ENCODE assay signal across 1 cellular context in the genomic region with DNA sequence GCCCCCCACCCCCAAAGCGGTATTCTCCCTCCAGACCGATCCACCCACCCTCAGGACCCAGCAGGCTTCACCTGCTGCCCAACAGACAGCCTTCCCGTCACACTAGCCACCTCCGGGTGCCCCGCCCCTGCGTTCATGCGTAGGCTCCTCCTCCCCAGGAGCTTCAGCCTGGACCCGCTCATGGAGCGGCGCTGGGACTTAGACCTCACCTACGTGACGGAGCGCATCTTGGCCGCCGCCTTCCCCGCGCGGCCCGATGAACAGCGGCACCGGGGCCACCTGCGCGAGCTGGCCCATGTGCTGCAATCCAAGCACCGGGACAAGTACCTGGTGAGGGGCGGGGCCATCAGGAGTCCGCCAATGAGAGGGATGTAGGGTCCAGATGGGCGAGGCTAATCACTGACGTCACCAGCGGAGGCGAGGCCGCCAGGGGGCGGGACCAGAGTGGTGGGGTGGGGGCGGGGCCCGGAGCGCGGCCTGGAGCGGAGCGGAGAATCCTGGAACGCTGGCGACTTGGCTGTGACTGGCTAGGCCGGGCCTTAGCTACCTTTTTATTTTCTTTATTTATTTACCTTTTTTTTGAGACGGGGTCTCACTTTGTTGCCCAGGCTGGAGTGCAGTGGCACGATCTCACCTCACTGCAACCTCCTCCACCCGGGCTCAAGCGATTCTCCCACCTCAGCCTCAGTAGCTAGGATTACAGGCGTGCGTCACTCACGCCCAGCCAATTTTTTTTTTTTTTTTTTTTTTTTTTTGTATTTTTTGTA.
A peak's percentile ranks its signal among the peaks of the same experiment; 100 is the strongest.
TF ChIP-seq lines count a peak whose summit lies in the region.

No MANE protein-coding gene starts in this region.

TF ChIP-seq in GM12878, 131 proteins besides CTCF, POLR2A, EP300 and RAD21 (continued from another document):
- TF ChIP-seq, protein P1, sequence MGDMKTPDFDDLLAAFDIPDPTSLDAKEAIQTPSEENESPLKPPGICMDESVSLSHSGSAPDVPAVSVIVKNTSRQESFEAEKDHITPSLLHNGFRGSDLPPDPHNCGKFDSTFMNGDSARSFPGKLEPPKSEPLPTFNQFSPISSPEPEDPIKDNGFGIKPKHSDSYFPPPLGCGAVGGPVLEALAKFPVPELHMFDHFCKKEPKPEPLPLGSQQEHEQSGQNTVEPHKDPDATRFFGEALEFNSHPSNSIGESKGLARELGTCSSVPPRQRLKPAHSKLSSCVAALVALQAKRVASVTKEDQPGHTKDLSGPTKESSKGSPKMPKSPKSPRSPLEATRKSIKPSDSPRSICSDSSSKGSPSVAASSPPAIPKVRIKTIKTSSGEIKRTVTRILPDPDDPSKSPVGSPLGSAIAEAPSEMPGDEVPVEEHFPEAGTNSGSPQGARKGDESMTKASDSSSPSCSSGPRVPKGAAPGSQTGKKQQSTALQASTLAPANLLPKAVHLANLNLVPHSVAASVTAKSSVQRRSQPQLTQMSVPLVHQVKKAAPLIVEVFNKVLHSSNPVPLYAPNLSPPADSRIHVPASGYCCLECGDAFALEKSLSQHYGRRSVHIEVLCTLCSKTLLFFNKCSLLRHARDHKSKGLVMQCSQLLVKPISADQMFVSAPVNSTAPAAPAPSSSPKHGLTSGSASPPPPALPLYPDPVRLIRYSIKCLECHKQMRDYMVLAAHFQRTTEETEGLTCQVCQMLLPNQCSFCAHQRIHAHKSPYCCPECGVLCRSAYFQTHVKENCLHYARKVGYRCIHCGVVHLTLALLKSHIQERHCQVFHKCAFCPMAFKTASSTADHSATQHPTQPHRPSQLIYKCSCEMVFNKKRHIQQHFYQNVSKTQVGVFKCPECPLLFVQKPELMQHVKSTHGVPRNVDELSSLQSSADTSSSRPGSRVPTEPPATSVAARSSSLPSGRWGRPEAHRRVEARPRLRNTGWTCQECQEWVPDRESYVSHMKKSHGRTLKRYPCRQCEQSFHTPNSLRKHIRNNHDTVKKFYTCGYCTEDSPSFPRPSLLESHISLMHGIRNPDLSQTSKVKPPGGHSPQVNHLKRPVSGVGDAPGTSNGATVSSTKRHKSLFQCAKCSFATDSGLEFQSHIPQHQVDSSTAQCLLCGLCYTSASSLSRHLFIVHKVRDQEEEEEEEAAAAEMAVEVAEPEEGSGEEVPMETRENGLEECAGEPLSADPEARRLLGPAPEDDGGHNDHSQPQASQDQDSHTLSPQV (IDR thresholded peaks at IDR 0.05), result no peak
- TF ChIP-seq PAX5 (IDR thresholded peaks at IDR 0.05; ENCODE audit: borderline replicate concordance, low read depth, low read length) (0 out of 2 replicates have a peak, but pooled peaks have one; percentile 11), BMI1 (IDR thresholded peaks at IDR 0.05; ENCODE audit: borderline replicate concordance) (no peak), SP1 (IDR thresholded peaks at IDR 0.05; ENCODE audit: low read depth, low read length) (no peak), BACH1 (IDR thresholded peaks at IDR 0.05; ENCODE audit: borderline replicate concordance) (no peak), SREBF2 (IDR thresholded peaks at IDR 0.05; ENCODE audit: low read length) (no peak), MTA3 (IDR thresholded peaks at IDR 0.05; ENCODE audit: borderline replicate concordance, low read length) (no peak), IKZF1 (conservative IDR thresholded peaks at IDR 0.05) (0 out of 2 replicates have a peak, but pooled peaks have one; percentile 19), TCF3 (IDR thresholded peaks at IDR 0.05; ENCODE audit: borderline replicate concordance, insufficient read depth, low read depth, low read length) (no peak), GABPA (IDR thresholded peaks at IDR 0.05; ENCODE audit: low read depth) (no peak), CREB1 (IDR thresholded peaks at IDR 0.05; ENCODE audit: low read depth) (peak; percentile 83), NBN (IDR thresholded peaks at IDR 0.05) (0 out of 2 replicates have a peak, but pooled peaks have one; percentile 25), RCOR1 (conservative IDR thresholded peaks at IDR 0.05; ENCODE audit: low read depth, low read length) (no peak), EED (IDR thresholded peaks at IDR 0.05; ENCODE audit: low read depth) (no peak), SUPT20H (IDR thresholded peaks at IDR 0.05; ENCODE audit: borderline replicate concordance, control insufficient read depth, low read depth, low read length) (no peak), NRF1 (conservative IDR thresholded peaks at IDR 0.05; ENCODE audit: low read depth, low read length) (0 out of 2 replicates have a peak, but pooled peaks have one; percentile 7), FOXK2 (IDR thresholded peaks at IDR 0.05) (no peak), JUNB (IDR thresholded peaks at IDR 0.05) (no peak), GATAD2B (conservative IDR thresholded peaks at IDR 0.05; ENCODE audit: low read depth) (0 out of 2 replicates have a peak, but pooled peaks have one; percentile 18), EGR1 (IDR thresholded peaks at IDR 0.05; ENCODE audit: borderline replicate concordance in 1 of 2, low read depth in 2 of 2, low read length in 2 of 2) (peak in 1 of 2 experiments; percentile 19; a peak in 1 of 3 replicates), NR2C2 (IDR thresholded peaks at IDR 0.05; ENCODE audit: borderline replicate concordance, control insufficient read depth, insufficient read length, low read depth) (no peak), NR2C1 (IDR thresholded peaks at IDR 0.05) (no peak), ZNF24 (IDR thresholded peaks at IDR 0.05) (no peak), TCF12 (IDR thresholded peaks at IDR 0.05; ENCODE audit: low read depth, low read length) (0 out of 2 replicates have a peak, but pooled peaks have one; percentile 2), YY1 (IDR thresholded peaks at IDR 0.05; ENCODE audit: low read depth, low read length) (no peak), CREM (IDR thresholded peaks at IDR 0.05; ENCODE audit: low read depth) (peak; percentile 47; the same call in 1 of the 2 replicates), TAF1 (IDR thresholded peaks at IDR 0.05; ENCODE audit: borderline replicate concordance, low read depth, low read length) (no peak), HDAC2 (IDR thresholded peaks at IDR 0.05) (no peak)
- TF ChIP-seq, protein P2, sequence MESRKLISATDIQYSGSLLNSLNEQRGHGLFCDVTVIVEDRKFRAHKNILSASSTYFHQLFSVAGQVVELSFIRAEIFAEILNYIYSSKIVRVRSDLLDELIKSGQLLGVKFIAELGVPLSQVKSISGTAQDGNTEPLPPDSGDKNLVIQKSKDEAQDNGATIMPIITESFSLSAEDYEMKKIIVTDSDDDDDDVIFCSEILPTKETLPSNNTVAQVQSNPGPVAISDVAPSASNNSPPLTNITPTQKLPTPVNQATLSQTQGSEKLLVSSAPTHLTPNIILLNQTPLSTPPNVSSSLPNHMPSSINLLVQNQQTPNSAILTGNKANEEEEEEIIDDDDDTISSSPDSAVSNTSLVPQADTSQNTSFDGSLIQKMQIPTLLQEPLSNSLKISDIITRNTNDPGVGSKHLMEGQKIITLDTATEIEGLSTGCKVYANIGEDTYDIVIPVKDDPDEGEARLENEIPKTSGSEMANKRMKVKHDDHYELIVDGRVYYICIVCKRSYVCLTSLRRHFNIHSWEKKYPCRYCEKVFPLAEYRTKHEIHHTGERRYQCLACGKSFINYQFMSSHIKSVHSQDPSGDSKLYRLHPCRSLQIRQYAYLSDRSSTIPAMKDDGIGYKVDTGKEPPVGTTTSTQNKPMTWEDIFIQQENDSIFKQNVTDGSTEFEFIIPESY (IDR thresholded peaks at IDR 0.05), result no peak
- TF ChIP-seq, protein P3, sequence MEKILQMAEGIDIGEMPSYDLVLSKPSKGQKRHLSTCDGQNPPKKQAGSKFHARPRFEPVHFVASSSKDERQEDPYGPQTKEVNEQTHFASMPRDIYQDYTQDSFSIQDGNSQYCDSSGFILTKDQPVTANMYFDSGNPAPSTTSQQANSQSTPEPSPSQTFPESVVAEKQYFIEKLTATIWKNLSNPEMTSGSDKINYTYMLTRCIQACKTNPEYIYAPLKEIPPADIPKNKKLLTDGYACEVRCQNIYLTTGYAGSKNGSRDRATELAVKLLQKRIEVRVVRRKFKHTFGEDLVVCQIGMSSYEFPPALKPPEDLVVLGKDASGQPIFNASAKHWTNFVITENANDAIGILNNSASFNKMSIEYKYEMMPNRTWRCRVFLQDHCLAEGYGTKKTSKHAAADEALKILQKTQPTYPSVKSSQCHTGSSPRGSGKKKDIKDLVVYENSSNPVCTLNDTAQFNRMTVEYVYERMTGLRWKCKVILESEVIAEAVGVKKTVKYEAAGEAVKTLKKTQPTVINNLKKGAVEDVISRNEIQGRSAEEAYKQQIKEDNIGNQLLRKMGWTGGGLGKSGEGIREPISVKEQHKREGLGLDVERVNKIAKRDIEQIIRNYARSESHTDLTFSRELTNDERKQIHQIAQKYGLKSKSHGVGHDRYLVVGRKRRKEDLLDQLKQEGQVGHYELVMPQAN (conservative IDR thresholded peaks at IDR 0.05), result no peak
- TF ChIP-seq, protein P4, sequence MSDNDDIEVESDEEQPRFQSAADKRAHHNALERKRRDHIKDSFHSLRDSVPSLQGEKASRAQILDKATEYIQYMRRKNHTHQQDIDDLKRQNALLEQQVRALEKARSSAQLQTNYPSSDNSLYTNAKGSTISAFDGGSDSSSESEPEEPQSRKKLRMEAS (IDR thresholded peaks at IDR 0.05; ENCODE audit: low read depth, low read length), result 0 out of 2 replicates have a peak, but pooled peaks have one; percentile 18
- TF ChIP-seq, protein P5, sequence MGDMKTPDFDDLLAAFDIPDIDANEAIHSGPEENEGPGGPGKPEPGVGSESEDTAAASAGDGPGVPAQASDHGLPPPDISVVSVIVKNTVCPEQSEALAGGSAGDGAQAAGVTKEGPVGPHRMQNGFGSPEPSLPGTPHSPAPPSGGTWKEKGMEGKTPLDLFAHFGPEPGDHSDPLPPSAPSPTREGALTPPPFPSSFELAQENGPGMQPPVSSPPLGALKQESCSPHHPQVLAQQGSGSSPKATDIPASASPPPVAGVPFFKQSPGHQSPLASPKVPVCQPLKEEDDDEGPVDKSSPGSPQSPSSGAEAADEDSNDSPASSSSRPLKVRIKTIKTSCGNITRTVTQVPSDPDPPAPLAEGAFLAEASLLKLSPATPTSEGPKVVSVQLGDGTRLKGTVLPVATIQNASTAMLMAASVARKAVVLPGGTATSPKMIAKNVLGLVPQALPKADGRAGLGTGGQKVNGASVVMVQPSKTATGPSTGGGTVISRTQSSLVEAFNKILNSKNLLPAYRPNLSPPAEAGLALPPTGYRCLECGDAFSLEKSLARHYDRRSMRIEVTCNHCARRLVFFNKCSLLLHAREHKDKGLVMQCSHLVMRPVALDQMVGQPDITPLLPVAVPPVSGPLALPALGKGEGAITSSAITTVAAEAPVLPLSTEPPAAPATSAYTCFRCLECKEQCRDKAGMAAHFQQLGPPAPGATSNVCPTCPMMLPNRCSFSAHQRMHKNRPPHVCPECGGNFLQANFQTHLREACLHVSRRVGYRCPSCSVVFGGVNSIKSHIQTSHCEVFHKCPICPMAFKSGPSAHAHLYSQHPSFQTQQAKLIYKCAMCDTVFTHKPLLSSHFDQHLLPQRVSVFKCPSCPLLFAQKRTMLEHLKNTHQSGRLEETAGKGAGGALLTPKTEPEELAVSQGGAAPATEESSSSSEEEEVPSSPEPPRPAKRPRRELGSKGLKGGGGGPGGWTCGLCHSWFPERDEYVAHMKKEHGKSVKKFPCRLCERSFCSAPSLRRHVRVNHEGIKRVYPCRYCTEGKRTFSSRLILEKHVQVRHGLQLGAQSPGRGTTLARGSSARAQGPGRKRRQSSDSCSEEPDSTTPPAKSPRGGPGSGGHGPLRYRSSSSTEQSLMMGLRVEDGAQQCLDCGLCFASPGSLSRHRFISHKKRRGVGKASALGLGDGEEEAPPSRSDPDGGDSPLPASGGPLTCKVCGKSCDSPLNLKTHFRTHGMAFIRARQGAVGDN (IDR thresholded peaks at IDR 0.05), result no peak
- TF ChIP-seq, protein P6, sequence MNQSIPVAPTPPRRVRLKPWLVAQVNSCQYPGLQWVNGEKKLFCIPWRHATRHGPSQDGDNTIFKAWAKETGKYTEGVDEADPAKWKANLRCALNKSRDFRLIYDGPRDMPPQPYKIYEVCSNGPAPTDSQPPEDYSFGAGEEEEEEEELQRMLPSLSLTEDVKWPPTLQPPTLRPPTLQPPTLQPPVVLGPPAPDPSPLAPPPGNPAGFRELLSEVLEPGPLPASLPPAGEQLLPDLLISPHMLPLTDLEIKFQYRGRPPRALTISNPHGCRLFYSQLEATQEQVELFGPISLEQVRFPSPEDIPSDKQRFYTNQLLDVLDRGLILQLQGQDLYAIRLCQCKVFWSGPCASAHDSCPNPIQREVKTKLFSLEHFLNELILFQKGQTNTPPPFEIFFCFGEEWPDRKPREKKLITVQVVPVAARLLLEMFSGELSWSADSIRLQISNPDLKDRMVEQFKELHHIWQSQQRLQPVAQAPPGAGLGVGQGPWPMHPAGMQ (IDR thresholded peaks at IDR 0.05; ENCODE audit: borderline replicate concordance), result no peak
- TF ChIP-seq, protein P7, sequence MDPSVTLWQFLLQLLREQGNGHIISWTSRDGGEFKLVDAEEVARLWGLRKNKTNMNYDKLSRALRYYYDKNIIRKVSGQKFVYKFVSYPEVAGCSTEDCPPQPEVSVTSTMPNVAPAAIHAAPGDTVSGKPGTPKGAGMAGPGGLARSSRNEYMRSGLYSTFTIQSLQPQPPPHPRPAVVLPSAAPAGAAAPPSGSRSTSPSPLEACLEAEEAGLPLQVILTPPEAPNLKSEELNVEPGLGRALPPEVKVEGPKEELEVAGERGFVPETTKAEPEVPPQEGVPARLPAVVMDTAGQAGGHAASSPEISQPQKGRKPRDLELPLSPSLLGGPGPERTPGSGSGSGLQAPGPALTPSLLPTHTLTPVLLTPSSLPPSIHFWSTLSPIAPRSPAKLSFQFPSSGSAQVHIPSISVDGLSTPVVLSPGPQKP (IDR thresholded peaks at IDR 0.05; ENCODE audit: low read depth, low read length), result no peak
